8 cellular contexts compared by ENCODE assay signal in the genomic region with DNA sequence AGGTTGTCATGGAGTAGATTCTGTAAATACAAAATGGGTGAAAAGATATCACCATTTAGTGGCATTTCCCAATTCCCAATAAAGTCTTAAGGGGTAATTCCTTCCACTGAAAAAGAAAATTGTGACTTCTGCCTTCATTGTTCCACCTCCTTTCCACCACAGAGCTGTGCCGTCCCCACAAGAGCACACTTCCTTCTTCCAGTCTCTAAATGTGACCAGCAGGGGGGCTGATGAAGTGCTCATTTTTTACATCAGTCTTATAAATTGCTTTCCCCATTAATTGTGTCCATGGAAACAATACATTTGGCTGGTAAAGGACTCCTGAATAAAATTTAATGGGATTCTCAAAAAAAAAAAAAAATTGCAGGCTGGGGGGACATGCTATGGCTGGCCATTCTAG.
DNase-seq lines count a peak whose midpoint lies in the region; ATAC-seq, FAIRE-seq and TF ChIP-seq lines count a peak whose summit lies in the region.

No MANE protein-coding gene starts in this region.

- no peak overlapping the region for H3K9ac ChIP-seq in HepG2 (ENCODE audit: insufficient read depth, low read depth, low read length)

- no peak overlapping the region for H3K4me2 ChIP-seq in HepG2 (ENCODE audit: low read depth, low read length)

- H3K36me3 ChIP-seq in GM06990 (ENCODE audit: control insufficient read depth, insufficient read depth, low read length) (no peaks in the 10 kb centered on the region), HepG2 (replicated peaks in 1 of 2; ENCODE audit: control insufficient read depth in 1 of 2, insufficient read depth in 2 of 2, low read length in 2 of 2) (no peaks in the 10 kb centered on the region)

- no peaks in the 10 kb centered on the region for H3K9me3 ChIP-seq in HepG2 (ENCODE audit: low read length)

- no peak overlapping the region for H3K4me3 ChIP-seq in GM06990 (replicated peaks; ENCODE audit: low read depth, low read length)
- H3K4me3 ChIP-seq in HepG2 (replicated peaks in 1 of 3; ENCODE audit: insufficient read depth in 1 of 3, low read depth in 2 of 3, low read length in 3 of 3): no peak overlapping the region

- no peaks in the 10 kb centered on the region for H3K79me2 ChIP-seq in HepG2 (ENCODE audit: insufficient read depth, low read length)

- no TSS peak for BruUV-seq in HepG2 (replicated peaks; lab: Mats Ljungman, UMichigan)

- DNase-seq in GM06990 (ENCODE audit: extremely low read depth, insufficient read length): no peak
- DNase-seq in SKM-1 (lab: John Stamatoyannopoulos, UW; ENCODE audit: unreplicated experiment): peak; percentile 45
- DNase-seq in HepG2 (ENCODE audit: low spot score): peak; percentile 12
- no peak for DNase-seq in NK-92 treated with Interleukin-12 subunit alpha and Interleukin-12 subunit beta, amount 100 ng/mL, for 24 hours (lab: John Stamatoyannopoulos, UW)
- no peak for DNase-seq in C1 segment of cervical spinal cord (lab: John Stamatoyannopoulos, UW)

- H2AFZ ChIP-seq in HepG2 (ENCODE audit: low read length): no peak overlapping the region

- no peak for FAIRE-seq in HepG2 (lab: Jason Lieb, UNC)

- POLR2A ChIA-PET in HepG2 (lab: Yijun Ruan, JAX): no interaction called here

- no peak overlapping the region for H3K27ac ChIP-seq in HepG2 (ENCODE audit: extremely low read length, insufficient read depth, low read length)

- in situ Hi-C loops in HepG2 (cut with HindIII; ENCODE audit: extremely low pct_ligation_motif_present, low pct_unique_long_range_greater_than_20kb): no loop called here

- CTCF ChIA-PET in HepG2 (lab: Yijun Ruan, JAX; ENCODE audit: low intra/inter-chr PET ratio, low total read pairs): interaction anchor here (1.0 kb wide), 1 partner anchor 471 kb away, joined by 3 read pairs; no protein-coding TSS in a partner anchor

- TF ChIP-seq EP300 in HepG2 (IDR thresholded peaks at IDR 0.05; ENCODE audit: low read depth in 2 of 2, low read length in 2 of 2) (no peak), HepG2 (CRISPR knock-in tag; IDR thresholded peaks at IDR 0.05; ENCODE audit: borderline replicate concordance) (no peak)

- no peak for TF ChIP-seq RAD21 in HepG2 (CRISPR knock-in tag; IDR thresholded peaks at IDR 0.05)

- H3K27me3 ChIP-seq in GM06990 (replicated peaks; ENCODE audit: control insufficient read depth, insufficient read depth, low read length) (peaks cover 2% of the 10 kb centered on the region; the same call in 1 of the 2 replicates), HepG2 (ENCODE audit: control insufficient read depth in 1 of 2, insufficient read depth in 2 of 2, low read length in 2 of 2) (peaks cover 0 to 8% of the 10 kb centered on the region in 2 experiments; a peak in 2 of 5 replicates)

- intact Hi-C loops in HepG2 (cut with micrococcal nuclease; ENCODE audit: unreplicated experiment): loop anchor here (2.0 kb wide), 1 partner anchor 79 kb away; no protein-coding TSS in a partner anchor

- 0% methylated on average over 1 of the region's 1 CpG for WGBS in HepG2 (ENCODE audit: low lambda C conversion rate)

- TF ChIP-seq POLR2A in HepG2 (IDR thresholded peaks at IDR 0.05; ENCODE audit: insufficient read depth in 1 of 2, low read depth in 2 of 2, low read length in 2 of 2): no peak

- ATAC-seq in HG03159 (IDR thresholded peaks at IDR 0.05; ENCODE audit: unreplicated experiment): peak; percentile 65
- peak; percentile 79 for ATAC-seq in HepG2
- ATAC-seq in GM19023 (IDR thresholded peaks at IDR 0.05; ENCODE audit: unreplicated experiment): no peak
- ATAC-seq in GM19395 (IDR thresholded peaks at IDR 0.05; ENCODE audit: unreplicated experiment): no peak

- H4K20me1 ChIP-seq in HepG2 (ENCODE audit: insufficient read depth, low read length): no peaks in the 10 kb centered on the region

- no peaks in the 10 kb centered on the region for H3K4me1 ChIP-seq in HepG2 (ENCODE audit: insufficient read depth, low read length)

- TF ChIP-seq CTCF in GM06990 (IDR thresholded peaks at IDR 0.05; ENCODE audit: insufficient read depth, low read length, poor library complexity, severe bottlenecking): peak; percentile 25
- no peak for TF ChIP-seq CTCF in HepG2 (CRISPR knock-in tag; IDR thresholded peaks at IDR 0.05)

TF ChIP-seq in HepG2, 621 proteins besides CTCF, POLR2A, EP300 and RAD21 (continues in another document):
- TF ChIP-seq SMARCC2 (IDR thresholded peaks at IDR 0.05) (no peak), PTBP1 (IDR thresholded peaks at IDR 0.05; ENCODE audit: low read depth, low read length, poor library complexity, severe bottlenecking) (no peak), IKZF1 (IDR thresholded peaks at IDR 0.05) (no peak)
- TF ChIP-seq, protein P1, sequence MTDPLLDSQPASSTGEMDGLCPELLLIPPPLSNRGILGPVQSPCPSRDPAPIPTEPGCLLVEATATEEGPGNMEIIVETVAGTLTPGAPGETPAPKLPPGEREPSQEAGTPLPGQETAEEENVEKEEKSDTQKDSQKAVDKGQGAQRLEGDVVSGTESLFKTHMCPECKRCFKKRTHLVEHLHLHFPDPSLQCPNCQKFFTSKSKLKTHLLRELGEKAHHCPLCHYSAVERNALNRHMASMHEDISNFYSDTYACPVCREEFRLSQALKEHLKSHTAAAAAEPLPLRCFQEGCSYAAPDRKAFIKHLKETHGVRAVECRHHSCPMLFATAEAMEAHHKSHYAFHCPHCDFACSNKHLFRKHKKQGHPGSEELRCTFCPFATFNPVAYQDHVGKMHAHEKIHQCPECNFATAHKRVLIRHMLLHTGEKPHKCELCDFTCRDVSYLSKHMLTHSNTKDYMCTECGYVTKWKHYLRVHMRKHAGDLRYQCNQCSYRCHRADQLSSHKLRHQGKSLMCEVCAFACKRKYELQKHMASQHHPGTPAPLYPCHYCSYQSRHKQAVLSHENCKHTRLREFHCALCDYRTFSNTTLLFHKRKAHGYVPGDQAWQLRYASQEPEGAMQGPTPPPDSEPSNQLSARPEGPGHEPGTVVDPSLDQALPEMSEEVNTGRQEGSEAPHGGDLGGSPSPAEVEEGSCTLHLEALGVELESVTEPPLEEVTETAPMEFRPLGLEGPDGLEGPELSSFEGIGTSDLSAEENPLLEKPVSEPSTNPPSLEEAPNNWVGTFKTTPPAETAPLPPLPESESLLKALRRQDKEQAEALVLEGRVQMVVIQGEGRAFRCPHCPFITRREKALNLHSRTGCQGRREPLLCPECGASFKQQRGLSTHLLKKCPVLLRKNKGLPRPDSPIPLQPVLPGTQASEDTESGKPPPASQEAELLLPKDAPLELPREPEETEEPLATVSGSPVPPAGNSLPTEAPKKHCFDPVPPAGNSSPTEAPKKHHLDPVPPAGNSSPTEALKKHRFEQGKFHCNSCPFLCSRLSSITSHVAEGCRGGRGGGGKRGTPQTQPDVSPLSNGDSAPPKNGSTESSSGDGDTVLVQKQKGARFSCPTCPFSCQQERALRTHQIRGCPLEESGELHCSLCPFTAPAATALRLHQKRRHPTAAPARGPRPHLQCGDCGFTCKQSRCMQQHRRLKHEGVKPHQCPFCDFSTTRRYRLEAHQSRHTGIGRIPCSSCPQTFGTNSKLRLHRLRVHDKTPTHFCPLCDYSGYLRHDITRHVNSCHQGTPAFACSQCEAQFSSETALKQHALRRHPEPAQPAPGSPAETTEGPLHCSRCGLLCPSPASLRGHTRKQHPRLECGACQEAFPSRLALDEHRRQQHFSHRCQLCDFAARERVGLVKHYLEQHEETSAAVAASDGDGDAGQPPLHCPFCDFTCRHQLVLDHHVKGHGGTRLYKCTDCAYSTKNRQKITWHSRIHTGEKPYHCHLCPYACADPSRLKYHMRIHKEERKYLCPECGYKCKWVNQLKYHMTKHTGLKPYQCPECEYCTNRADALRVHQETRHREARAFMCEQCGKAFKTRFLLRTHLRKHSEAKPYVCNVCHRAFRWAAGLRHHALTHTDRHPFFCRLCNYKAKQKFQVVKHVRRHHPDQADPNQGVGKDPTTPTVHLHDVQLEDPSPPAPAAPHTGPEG (CRISPR knock-in tag; IDR thresholded peaks at IDR 0.05): no peak
- TF ChIP-seq, protein P2, sequence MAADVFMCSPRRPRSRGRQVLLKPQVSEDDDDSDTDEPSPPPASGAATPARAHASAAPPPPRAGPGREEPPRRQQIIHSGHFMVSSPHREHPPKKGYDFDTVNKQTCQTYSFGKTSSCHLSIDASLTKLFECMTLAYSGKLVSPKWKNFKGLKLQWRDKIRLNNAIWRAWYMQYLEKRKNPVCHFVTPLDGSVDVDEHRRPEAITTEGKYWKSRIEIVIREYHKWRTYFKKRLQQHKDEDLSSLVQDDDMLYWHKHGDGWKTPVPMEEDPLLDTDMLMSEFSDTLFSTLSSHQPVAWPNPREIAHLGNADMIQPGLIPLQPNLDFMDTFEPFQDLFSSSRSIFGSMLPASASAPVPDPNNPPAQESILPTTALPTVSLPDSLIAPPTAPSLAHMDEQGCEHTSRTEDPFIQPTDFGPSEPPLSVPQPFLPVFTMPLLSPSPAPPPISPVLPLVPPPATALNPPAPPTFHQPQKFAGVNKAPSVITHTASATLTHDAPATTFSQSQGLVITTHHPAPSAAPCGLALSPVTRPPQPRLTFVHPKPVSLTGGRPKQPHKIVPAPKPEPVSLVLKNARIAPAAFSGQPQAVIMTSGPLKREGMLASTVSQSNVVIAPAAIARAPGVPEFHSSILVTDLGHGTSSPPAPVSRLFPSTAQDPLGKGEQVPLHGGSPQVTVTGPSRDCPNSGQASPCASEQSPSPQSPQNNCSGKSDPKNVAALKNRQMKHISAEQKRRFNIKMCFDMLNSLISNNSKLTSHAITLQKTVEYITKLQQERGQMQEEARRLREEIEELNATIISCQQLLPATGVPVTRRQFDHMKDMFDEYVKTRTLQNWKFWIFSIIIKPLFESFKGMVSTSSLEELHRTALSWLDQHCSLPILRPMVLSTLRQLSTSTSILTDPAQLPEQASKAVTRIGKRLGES (CRISPR knock-in tag; IDR thresholded peaks at IDR 0.05; ENCODE audit: borderline replicate concordance): no peak
- TF ChIP-seq, protein P3, sequence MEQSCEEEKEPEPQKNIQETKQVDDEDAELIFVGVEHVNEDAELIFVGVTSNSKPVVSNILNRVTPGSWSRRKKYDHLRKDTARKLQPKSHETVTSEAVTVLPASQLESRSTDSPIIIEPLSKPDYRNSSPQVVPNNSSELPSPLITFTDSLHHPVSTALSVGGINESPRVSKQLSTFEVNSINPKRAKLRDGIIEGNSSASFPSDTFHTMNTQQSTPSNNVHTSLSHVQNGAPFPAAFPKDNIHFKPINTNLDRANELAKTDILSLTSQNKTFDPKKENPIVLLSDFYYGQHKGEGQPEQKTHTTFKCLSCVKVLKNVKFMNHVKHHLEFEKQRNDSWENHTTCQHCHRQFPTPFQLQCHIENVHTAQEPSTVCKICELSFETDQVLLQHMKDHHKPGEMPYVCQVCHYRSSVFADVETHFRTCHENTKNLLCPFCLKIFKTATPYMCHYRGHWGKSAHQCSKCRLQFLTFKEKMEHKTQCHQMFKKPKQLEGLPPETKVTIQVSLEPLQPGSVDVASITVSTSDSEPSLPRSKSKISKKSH (CRISPR knock-in tag; IDR thresholded peaks at IDR 0.05; ENCODE audit: borderline replicate concordance): no peak

Comparison
In these comparisons a context has a peak if more than half of its experiments do, and no peak if none do; other contexts are left out.
1. DNase-seq: peak in SKM-1 (single experiment) and HepG2 (single experiment); none in GM06990 (single experiment), NK-92 treated with Interleukin-12 subunit alpha and Interleukin-12 subunit beta, amount 100 ng/mL, for 24 hours (single experiment) and C1 segment of cervical spinal cord (0 of 14).
2. ATAC-seq: peak in HG03159 (single experiment) and HepG2 (single experiment); none in GM19023 (single experiment) and GM19395 (single experiment).